In the genomic region with DNA sequence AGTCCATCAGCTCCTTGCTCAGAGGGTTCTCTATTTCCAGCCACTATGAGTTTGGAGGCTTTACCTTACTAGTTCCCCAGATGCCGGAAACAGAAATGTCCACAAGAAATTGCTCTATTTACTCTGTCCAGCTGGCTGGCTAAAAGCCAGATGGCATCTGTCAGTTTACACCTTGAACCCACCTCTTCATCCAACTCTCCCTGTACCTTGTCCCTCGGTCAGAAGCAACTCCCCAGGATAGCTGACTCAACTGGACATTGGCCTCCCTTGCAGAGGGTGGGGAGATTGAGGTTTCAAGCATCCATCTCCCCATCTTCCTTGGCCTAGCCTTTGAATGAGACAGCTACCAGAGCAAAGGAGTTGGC, we compare ENCODE assay signal across 9 cellular contexts. TPM values are rescaled to one million over a fixed set of nuclear protein-coding genes. Genes with fewer than 3 reads are reported as not detected.
A peak's percentile ranks its signal among the peaks of the same experiment; 100 is the strongest.
DNase-seq lines count a peak whose midpoint lies in the region; ATAC-seq and TF ChIP-seq lines count a peak whose summit lies in the region.
"Had no signal": no experiment of that assay in that cellular context is flagged by ENCODE, and none has a peak within 500 bp of the region (broad histone marks: within the 10 kb centered on the region; RNA-seq: fewer than 3 reads in every experiment).

No MANE protein-coding gene starts in this region.

- H3K4me1 ChIP-seq in suprapubic skin, result peaks cover 35% of the 10 kb centered on the region
- H3K4me1 ChIP-seq in HAP-1, result peaks cover 16% of the 10 kb centered on the region

- H3K27me3 ChIP-seq in suprapubic skin (no peaks in the 10 kb centered on the region), HAP-1 (ENCODE audit: low read depth) (no peaks in the 10 kb centered on the region)

- no peak for TF ChIP-seq POLR2A in suprapubic skin (IDR thresholded peaks at IDR 0.05)

- no peak for ATAC-seq in activated CD8-positive, alpha-beta T cell treated with anti-CD3 and anti-CD28 coated beads, Interleukin-2, amount 10 ng/mL, durations not matched to agents 7 days and 5 days
- ATAC-seq in left colon, result peak; percentile 54

- in situ Hi-C loops in HAP-1 (cut with MboI; ENCODE audit: low sequenced_read_pairs), result no loop called here

- no peaks in the 10 kb centered on the region for H3K9me3 Mint-ChIP-seq in activated T-cell treated with anti-CD3 and anti-CD28 coated beads, Interleukin-2, amount 50 U/mL, for 24 hours
- H3K9me3 Mint-ChIP-seq in activated CD8-positive, alpha-beta T cell treated with anti-CD3 and anti-CD28 coated beads, Interleukin-2, amount 10 ng/mL, durations not matched to agents 7 days and 5 days (ENCODE audit: insufficient read depth), result no peaks in the 10 kb centered on the region

- no peak for DNase-seq in activated T-cell treated with anti-CD3 and anti-CD28 coated beads, Interleukin-2, amount 50 U/mL, for 24 hours
- DNase-seq in activated T-cell treated with anti-CD3 and anti-CD28 coated beads, Interleukin-2, amount 50 U/mL, for 48 hours, result no peak
- DNase-seq in activated CD8-positive, alpha-beta T cell treated with anti-CD3 and anti-CD28 coated beads, Interleukin-2, amount 10 ng/mL, durations not matched to agents 7 days and 5 days, result no peak
- DNase-seq in left colon (no peak), suprapubic skin (ENCODE audit: low spot score in 2 of 2) (no peak), NCI-H2227 (lab: John Stamatoyannopoulos, UW; ENCODE audit: unreplicated experiment) (no peak), HAP-1 (ENCODE audit: low spot score in 2 of 2) (no peak), NCI-H524 treated with DMSO at 0.1 percent for 48 hours (lab: John Stamatoyannopoulos, UW) (no peak)
- DNase-seq: effector CD8-positive, alpha-beta T cell had no signal

- 87% methylated on average over 2 of the region's 2 CpGs for WGBS in suprapubic skin

- peak overlapping the region; percentile 86 for H3K27ac Mint-ChIP-seq in activated T-cell treated with anti-CD3 and anti-CD28 coated beads, Interleukin-2, amount 50 U/mL, for 24 hours
- H3K27ac Mint-ChIP-seq in activated CD8-positive, alpha-beta T cell treated with anti-CD3 and anti-CD28 coated beads, Interleukin-2, amount 10 ng/mL, durations not matched to agents 7 days and 5 days, result peak overlapping the region; percentile 85

- no peaks in the 10 kb centered on the region for H3K27me3 Mint-ChIP-seq in activated T-cell treated with anti-CD3 and anti-CD28 coated beads, Interleukin-2, amount 50 U/mL, for 24 hours
- H3K27me3 Mint-ChIP-seq in activated CD8-positive, alpha-beta T cell treated with anti-CD3 and anti-CD28 coated beads, Interleukin-2, amount 10 ng/mL, durations not matched to agents 7 days and 5 days (ENCODE audit: low read depth), result no peaks in the 10 kb centered on the region

- no peak for TF ChIP-seq EP300 in suprapubic skin (IDR thresholded peaks at IDR 0.05)

- H3K9me3 ChIP-seq in suprapubic skin, result no peaks in the 10 kb centered on the region
- no peaks in the 10 kb centered on the region for H3K9me3 ChIP-seq in HAP-1

- CTCF ChIA-PET in activated CD8-positive, alpha-beta T cell treated with anti-CD3 and anti-CD28 coated beads, Interleukin-2, amount 10 ng/mL, durations not matched to agents 7 days and 5 days (lab: Charles Lee), result interaction anchor here (1.0 to 1.8 kb wide), 10 partner anchors 9 to 229 kb away, joined by 3 to 7 read pairs (median 4); a partner anchor contains a TSS

- H3K36me3 Mint-ChIP-seq in activated T-cell treated with anti-CD3 and anti-CD28 coated beads, Interleukin-2, amount 50 U/mL, for 24 hours (ENCODE audit: low read depth), result peaks cover 63% of the 10 kb centered on the region
- peaks cover 54% of the 10 kb centered on the region for H3K36me3 Mint-ChIP-seq in activated CD8-positive, alpha-beta T cell treated with anti-CD3 and anti-CD28 coated beads, Interleukin-2, amount 10 ng/mL, durations not matched to agents 7 days and 5 days (ENCODE audit: low read depth)

- peak overlapping the region; percentile 83 for H3K4me3 Mint-ChIP-seq in activated T-cell treated with anti-CD3 and anti-CD28 coated beads, Interleukin-2, amount 50 U/mL, for 24 hours
- H3K4me3 Mint-ChIP-seq in activated CD8-positive, alpha-beta T cell treated with anti-CD3 and anti-CD28 coated beads, Interleukin-2, amount 10 ng/mL, durations not matched to agents 7 days and 5 days, result peak overlapping the region; percentile 89

- H3K27ac ChIP-seq in suprapubic skin, result no peak overlapping the region

- intact Hi-C loops in left colon (cut with DNase I, micrococcal nuclease), result no loop called here

- peaks cover 49% of the 10 kb centered on the region for H3K4me1 Mint-ChIP-seq in activated T-cell treated with anti-CD3 and anti-CD28 coated beads, Interleukin-2, amount 50 U/mL, for 24 hours (ENCODE audit: low read depth)
- H3K4me1 Mint-ChIP-seq in activated CD8-positive, alpha-beta T cell treated with anti-CD3 and anti-CD28 coated beads, Interleukin-2, amount 10 ng/mL, durations not matched to agents 7 days and 5 days (ENCODE audit: low read depth), result peaks cover 54% of the 10 kb centered on the region

- H3K36me3 ChIP-seq in suprapubic skin (peaks cover 31% of the 10 kb centered on the region), HAP-1 (replicated peaks) (peaks cover 14% of the 10 kb centered on the region)

- POLR2A ChIA-PET in activated CD8-positive, alpha-beta T cell treated with anti-CD3 and anti-CD28 coated beads, Interleukin-2, amount 10 ng/mL, durations not matched to agents 7 days and 5 days (lab: Charles Lee), result interaction anchor here (0.8 to 8.5 kb wide), 6 partner anchors 9 to 98 kb away, joined by 3 to 96 read pairs (median 4); a partner anchor contains a TSS

- TF ChIP-seq CTCF in suprapubic skin (IDR thresholded peaks at IDR 0.05), result no peak

- H3K4me3 ChIP-seq in suprapubic skin, result peak overlapping the region; percentile 97
- H3K4me3 ChIP-seq in HAP-1, result no peak overlapping the region; the same call in 1 of the 2 replicates

RNA-seq across cellular contexts. Expression of a gene that starts 1.7 kb away (rescaled TPM):
- 10 to 100 TPM; 33.2 to 35.2 TPM for total RNA-seq in activated CD8-positive, alpha-beta T cell treated with anti-CD3 and anti-CD28 coated beads, Interleukin-2, amount 10 ng/mL, durations not matched to agents 7 days and 5 days
- total RNA-seq in left colon, result 10 to 100 TPM; 26.6 to 43.7 TPM
- total RNA-seq in suprapubic skin, result 10 to 100 TPM; 20.1 to 25.9 (median 21.5) TPM

RNA-seq across cellular contexts. Expression of a gene that starts 7.2 kb away (rescaled TPM):
- 10 to 100 TPM; 52.5 to 57.7 TPM for total RNA-seq in activated CD8-positive, alpha-beta T cell treated with anti-CD3 and anti-CD28 coated beads, Interleukin-2, amount 10 ng/mL, durations not matched to agents 7 days and 5 days
- 10 to 100 TPM; 32.4 to 50.3 TPM for total RNA-seq in left colon
- 10 to 100 TPM; 21.2 to 32.2 (median 26.9) TPM for total RNA-seq in suprapubic skin

RNA-seq across cellular contexts. Expression of a gene that starts 12.5 kb away (rescaled TPM):
- 10 to 100 TPM; 36.1 to 40.9 TPM for total RNA-seq in activated CD8-positive, alpha-beta T cell treated with anti-CD3 and anti-CD28 coated beads, Interleukin-2, amount 10 ng/mL, durations not matched to agents 7 days and 5 days
- 10 to 100 TPM; 34.9 to 35.7 TPM for total RNA-seq in left colon
- total RNA-seq in suprapubic skin, result 10 to 100 TPM; 16.1 to 45.1 (median 26.7) TPM

RNA-seq across cellular contexts. Expression of a gene that starts 24.2 kb away (rescaled TPM):
- 10 to 100 TPM; 31.0 to 32.5 TPM for total RNA-seq in activated CD8-positive, alpha-beta T cell treated with anti-CD3 and anti-CD28 coated beads, Interleukin-2, amount 10 ng/mL, durations not matched to agents 7 days and 5 days
- 10 to 100 TPM; 16.1 to 26.1 TPM for total RNA-seq in left colon
- 10 to 100 TPM in 3 of 4 donors, 1 to 10 TPM in 1; 5.2 to 18.4 (median 13.3) TPM for total RNA-seq in suprapubic skin

RNA-seq across cellular contexts. Expression of a gene that starts 40.0 kb away (rescaled TPM):
- under 1 TPM in 1 of 2 experiments, not detected in 1; 0.18 TPM for total RNA-seq in activated CD8-positive, alpha-beta T cell treated with anti-CD3 and anti-CD28 coated beads, Interleukin-2, amount 10 ng/mL, durations not matched to agents 7 days and 5 days
- total RNA-seq in left colon, result not detected
- total RNA-seq in suprapubic skin, result 1 to 10 TPM in 2 of 4 donors, under 1 TPM in 2; 0.26 to 1.6 (median 0.73) TPM
